12 cellular contexts compared by ENCODE assay signal in genomic region chr5:88226881-88227450, GRCh38. TPM values are rescaled to one million over a fixed set of nuclear protein-coding genes. Genes with fewer than 3 reads are reported as not detected.
A peak's percentile ranks its signal among the peaks of the same experiment; 100 is the strongest.
DNase-seq lines count a peak whose midpoint lies in the region; ATAC-seq and TF ChIP-seq lines count a peak whose summit lies in the region.
"Had no signal": no experiment of that assay in that cellular context is flagged by ENCODE, and none has a peak within 500 bp of the region (broad histone marks: within the 10 kb centered on the region; RNA-seq: fewer than 3 reads in every experiment).

No MANE protein-coding gene starts in this region.

- H3K4me1 Mint-ChIP-seq in CD4-positive, CD25-positive, alpha-beta regulatory T cell: peaks cover 0 to 29% (median 15%) of the 10 kb centered on the region in 4 donors
- peaks cover 39% of the 10 kb centered on the region for H3K4me1 Mint-ChIP-seq in GM23338

- H3K9me2 ChIP-seq in GM23338 (ENCODE audit: insufficient read depth): no peaks in the 10 kb centered on the region

- no peaks in the 10 kb centered on the region for H3K9me3 ChIP-seq in CD4-positive, CD25-positive, alpha-beta regulatory T cell (ENCODE audit: control insufficient read depth in 2 of 2, low read length in 2 of 2)
- H3K9me3 ChIP-seq: testis had no signal

- H3K4me1 ChIP-seq in CD4-positive, CD25-positive, alpha-beta regulatory T cell (ENCODE audit: control insufficient read depth, insufficient read depth, low read length, poor library complexity, severe bottlenecking): no peaks in the 10 kb centered on the region
- peaks cover 27% of the 10 kb centered on the region for H3K4me1 ChIP-seq in GM23338 (ENCODE audit: insufficient read depth)
- H3K4me1 ChIP-seq: testis had no signal

- peaks cover 27% of the 10 kb centered on the region for H3K36me3 ChIP-seq in CD4-positive, CD25-positive, alpha-beta regulatory T cell (ENCODE audit: control insufficient read depth, insufficient read depth, low read length)
- no peaks in the 10 kb centered on the region for H3K36me3 ChIP-seq in GM23338 (ENCODE audit: insufficient read depth)

- no peaks in the 10 kb centered on the region for H3K27me3 Mint-ChIP-seq in CD4-positive, CD25-positive, alpha-beta regulatory T cell
- H3K27me3 Mint-ChIP-seq in GM23338 (ENCODE audit: insufficient read depth, low read depth, poor library complexity): peaks cover 6% of the 10 kb centered on the region

- no peaks in the 10 kb centered on the region for H3K27me3 ChIP-seq in CD4-positive, CD25-positive, alpha-beta regulatory T cell (ENCODE audit: control insufficient read depth, insufficient read depth, low read length)
- H3K27me3 ChIP-seq in GM23338 (ENCODE audit: insufficient read depth): no peaks in the 10 kb centered on the region
- H3K27me3 ChIP-seq: testis had no signal

- no peak for TF ChIP-seq CTCF in GM23338 (conservative IDR thresholded peaks at IDR 0.05; ENCODE audit: low read depth in 2 of 2)

- H3F3A ChIP-seq in GM23338 (replicated peaks; ENCODE audit: low read depth): no peaks in the 10 kb centered on the region

- DNase-seq in CD4-positive, CD25-positive, alpha-beta regulatory T cell: no peak
- DNase-seq in GM23338 (ENCODE audit: low spot score) (no peak), SHP77 treated with DMSO at 0.1 percent for 48 hours (lab: John Stamatoyannopoulos, UW) (no peak)
- DNase-seq in stimulated activated CD4-positive, alpha-beta T cell treated with anti-CD3 and anti-CD28 coated beads, Interleukin-4, amount 100 ng/mL, for 1 hour: no peak
- DNase-seq in activated CD8-positive, alpha-beta memory T cell treated with anti-CD3 and anti-CD28 coated beads for 24 hours: no peak
- DNase-seq: amygdala, H7, NCI-H446 treated with DMSO at 0.1 percent for 48 hours, testis had no signal

- peak overlapping the region; percentile 1 for H3K4me3 ChIP-seq in CD4-positive, CD25-positive, alpha-beta regulatory T cell (ENCODE audit: low read depth, low read length)
- H3K4me3 ChIP-seq in GM23338: no peak overlapping the region
- H3K4me3 ChIP-seq: testis had no signal

- H3K4me3 Mint-ChIP-seq in CD4-positive, CD25-positive, alpha-beta regulatory T cell: peak overlapping the region in 3 of 4 donors; percentile 13 to 53 (median 38)
- no peak overlapping the region for H3K4me3 Mint-ChIP-seq in GM23338

- H4K20me1 ChIP-seq in GM23338 (replicated peaks; ENCODE audit: insufficient read depth): no peaks in the 10 kb centered on the region

- no peak overlapping the region for H3K27ac ChIP-seq in CD4-positive, CD25-positive, alpha-beta regulatory T cell (ENCODE audit: insufficient read depth, low read length, poor library complexity, severe bottlenecking)
- H3K27ac ChIP-seq in GM23338 (ENCODE audit: low read depth): no peak overlapping the region
- H3K27ac ChIP-seq: testis had no signal

- peak overlapping the region in 2 of 3 donors; percentile 45 to 55 for H3K27ac Mint-ChIP-seq in CD4-positive, CD25-positive, alpha-beta regulatory T cell
- peak overlapping the region; percentile 65; the same call in 1 of the 2 replicates for H3K27ac Mint-ChIP-seq in GM23338

- no peak overlapping the region for H2AFZ ChIP-seq in GM23338

- 0 out of 2 replicates have a peak, but pooled peaks cover 7% of the 10 kb centered on the region for H3K79me2 ChIP-seq in GM23338 (replicated peaks; ENCODE audit: insufficient read depth)

- no peak overlapping the region for H3K4me2 ChIP-seq in GM23338

- peaks cover 0 to 2% (median 0%) of the 10 kb centered on the region in 7 donors for H3K9me3 Mint-ChIP-seq in CD4-positive, CD25-positive, alpha-beta regulatory T cell
- H3K9me3 Mint-ChIP-seq in GM23338: no peaks in the 10 kb centered on the region

- no peak for ATAC-seq in CD4-positive, CD25-positive, alpha-beta regulatory T cell (ENCODE audit: low read depth in 2 of 2)
- ATAC-seq in GM19023 (IDR thresholded peaks at IDR 0.05; ENCODE audit: unreplicated experiment): peak; percentile 80
- no peak for ATAC-seq in GM23338
- peak; percentile 82 for ATAC-seq in HG03342 (IDR thresholded peaks at IDR 0.05; ENCODE audit: unreplicated experiment)
- no peak for ATAC-seq in HG03097 (IDR thresholded peaks at IDR 0.05; ENCODE audit: low FRiP score, unreplicated experiment)

- H3K36me3 Mint-ChIP-seq in CD4-positive, CD25-positive, alpha-beta regulatory T cell: peaks cover 32% of the 10 kb centered on the region
- H3K36me3 Mint-ChIP-seq in GM23338 (ENCODE audit: low read depth): peaks cover 7% of the 10 kb centered on the region; the same call in 2 of the 3 replicates

TF ChIP-seq in GM23338, 12 proteins besides CTCF, POLR2A, EP300 and RAD21 (continues in another document):
- TF ChIP-seq, protein P1, sequence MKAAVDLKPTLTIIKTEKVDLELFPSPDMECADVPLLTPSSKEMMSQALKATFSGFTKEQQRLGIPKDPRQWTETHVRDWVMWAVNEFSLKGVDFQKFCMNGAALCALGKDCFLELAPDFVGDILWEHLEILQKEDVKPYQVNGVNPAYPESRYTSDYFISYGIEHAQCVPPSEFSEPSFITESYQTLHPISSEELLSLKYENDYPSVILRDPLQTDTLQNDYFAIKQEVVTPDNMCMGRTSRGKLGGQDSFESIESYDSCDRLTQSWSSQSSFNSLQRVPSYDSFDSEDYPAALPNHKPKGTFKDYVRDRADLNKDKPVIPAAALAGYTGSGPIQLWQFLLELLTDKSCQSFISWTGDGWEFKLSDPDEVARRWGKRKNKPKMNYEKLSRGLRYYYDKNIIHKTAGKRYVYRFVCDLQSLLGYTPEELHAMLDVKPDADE (IDR thresholded peaks at IDR 0.05): no peak
- no peak for TF ChIP-seq ZNF462 (CRISPR knock-in tag; IDR thresholded peaks at IDR 0.05)
- no peak for TF ChIP-seq JUNB (IDR thresholded peaks at IDR 0.05; ENCODE audit: unreplicated experiment)
- TF ChIP-seq EZH2 (IDR thresholded peaks at IDR 0.05; ENCODE audit: low read depth, unreplicated experiment): no peak
- TF ChIP-seq EZH2phosphoT487 (IDR thresholded peaks at IDR 0.05; ENCODE audit: unreplicated experiment): no peak
- TF ChIP-seq POLR2AphosphoS5 (IDR thresholded peaks at IDR 0.05; ENCODE audit: low read depth): no peak
- TF ChIP-seq ZNF114 (CRISPR knock-in tag; IDR thresholded peaks at IDR 0.05): no peak

RNA-seq across cellular contexts. Expression of gene TMEM161B, which starts 41.7 kb away (rescaled TPM):
- 30.1 TPM for total RNA-seq in CD4-positive, CD25-positive, alpha-beta regulatory T cell
- 10 to 100 TPM in 3 of 4 donors, 1 to 10 TPM in 1; 7.4 to 16.3 (median 13.1) TPM for polyA plus RNA-seq in CD4-positive, CD25-positive, alpha-beta regulatory T cell
- 25.5 and 27.8 TPM in 2 replicates for total RNA-seq in GM23338 (2014; rRNA removed; shearing (Covaris generic))
- 11.6 and 11.9 TPM in 2 replicates for polyA plus RNA-seq in GM23338 (2016; fragmentation: Nextera tagmentation; extraction: Ambion mirVana)

Comparison
In these comparisons a context has a peak if more than half of its experiments do, and no peak if none do; other contexts are left out.
1. ATAC-seq: peak in GM19023 (single experiment) and HG03342 (single experiment); none in CD4-positive, CD25-positive, alpha-beta regulatory T cell (0 of 2), GM23338 (single experiment) and HG03097 (single experiment).